1 cellular context compared by ENCODE assay signal in genomic region chr19:36114763-36115452, GRCh38.
TF ChIP-seq lines count a peak whose summit lies in the region.

Gene POLR2I, minus strand, starts transcription at chr19:36114875. Its CDS starts 19 bp downstream, at chr19:36114856.

TF ChIP-seq in GM12878, 131 proteins besides CTCF, POLR2A, EP300 and RAD21 (continued from another document):
- TF ChIP-seq NFIC (IDR thresholded peaks at IDR 0.05; ENCODE audit: low read depth, low read length): no peak
- no peak for TF ChIP-seq HDAC6 (IDR thresholded peaks at IDR 0.05; ENCODE audit: unreplicated experiment)
- TF ChIP-seq STAT3 (IDR thresholded peaks at IDR 0.05; ENCODE audit: low read depth, low read length): no peak
- 0 out of 2 replicates have a peak, but pooled peaks have one; percentile 11 for TF ChIP-seq LARP7 (IDR thresholded peaks at IDR 0.05)
- no peak; the same call in 1 of the 2 replicates for TF ChIP-seq CHD2 (IDR thresholded peaks at IDR 0.05; ENCODE audit: borderline replicate concordance, low read depth, low read length)
- peak; percentile 85 for TF ChIP-seq PKNOX1 (IDR thresholded peaks at IDR 0.05)
- TF ChIP-seq NR2F1 (conservative IDR thresholded peaks at IDR 0.05): 0 out of 2 replicates have a peak, but pooled peaks have one; percentile 9
- TF ChIP-seq E2F8 (IDR thresholded peaks at IDR 0.05; ENCODE audit: low read depth, partially characterized antibody): peak; percentile 48
